Comparison of ENCODE assay signal across 16 cellular contexts in genomic region chr6:57198926-57199636, GRCh38. TPM values are rescaled to one million over a fixed set of nuclear protein-coding genes. Genes with fewer than 3 reads are reported as not detected.
A peak's percentile ranks its signal among the peaks of the same experiment; 100 is the strongest.
DNase-seq lines count a peak whose midpoint lies in the region; ATAC-seq and TF ChIP-seq lines count a peak whose summit lies in the region.
"Had no signal": no experiment of that assay in that cellular context is flagged by ENCODE, and none has a peak within 500 bp of the region (broad histone marks: within the 10 kb centered on the region; RNA-seq: fewer than 3 reads in every experiment).

No MANE protein-coding gene starts in this region.

- no peak overlapping the region for H4K8ac ChIP-seq in IMR-90 (ENCODE audit: low read depth in 2 of 2, low read length in 2 of 2)

- 0 out of 2 replicates have a peak overlapping the region, but pooled peaks have one; percentile 16 for H2BK120ac ChIP-seq in IMR-90 (ENCODE audit: low read depth, low read length)

- H3K27ac Mint-ChIP-seq in endodermal cell (peak overlapping the region; percentile 39), osteocyte (ENCODE audit: unreplicated experiment) (peak overlapping the region; percentile 79)
- no peak overlapping the region for H3K27ac Mint-ChIP-seq in CD8-positive, alpha-beta T cell
- H3K27ac Mint-ChIP-seq: activated naive CD8-positive, alpha-beta T cell had no signal

- H3K27me3 ChIP-seq in IMR-90 (ENCODE audit: control insufficient read depth, insufficient read depth, low read length) (no peaks in the 10 kb centered on the region), endodermal cell (ENCODE audit: control insufficient read depth, insufficient read depth, low read length, poor library complexity, severe bottlenecking) (no peaks in the 10 kb centered on the region)
- no peaks in the 10 kb centered on the region for H3K27me3 ChIP-seq in CD8-positive, alpha-beta T cell (ENCODE audit: insufficient read depth, low read length)
- H3K27me3 ChIP-seq: BLaER1, gastroesophageal sphincter had no signal

- H3K4me2 ChIP-seq in IMR-90 (ENCODE audit: low read depth, low read length), result no peak overlapping the region
- H3K4me2 ChIP-seq: BLaER1, PC-9 had no signal

- no peak overlapping the region for H2BK15ac ChIP-seq in IMR-90 (ENCODE audit: low read depth, low read length)

- H3K56ac ChIP-seq in IMR-90 (ENCODE audit: extremely low read depth, insufficient read depth, low read length), result no peak overlapping the region

- peak overlapping the region; percentile 4 for H2BK5ac ChIP-seq in IMR-90 (ENCODE audit: low read depth, low read length, poor library complexity, severe bottlenecking)

- ATAC-seq in IMR-90 (ENCODE audit: low read depth), result peak; percentile 70
- ATAC-seq in CD8-positive, alpha-beta T cell, result no peak
- ATAC-seq: activated CD4-positive, CD25-positive, alpha-beta regulatory T cell treated with anti-CD3 and anti-CD28 coated beads, Interleukin-2, amount 50 U/mL, for 24 hours; gastroesophageal sphincter had no signal

- intact Hi-C loops in IMR-90 (cut with micrococcal nuclease), result no loop called here
- intact Hi-C loops in CD8-positive, alpha-beta T cell (cut with DNase I, micrococcal nuclease), result no loop called here

- peak overlapping the region; percentile 87; the same call in 1 of the 2 replicates for H2AK5ac ChIP-seq in IMR-90 (ENCODE audit: low read depth, low read length)

- H3K4me3 Mint-ChIP-seq in endodermal cell (no peak overlapping the region), osteocyte (ENCODE audit: unreplicated experiment) (no peak overlapping the region)
- no peak overlapping the region for H3K4me3 Mint-ChIP-seq in CD8-positive, alpha-beta T cell
- H3K4me3 Mint-ChIP-seq: activated naive CD8-positive, alpha-beta T cell had no signal

- TF ChIP-seq RAD21 in IMR-90 (IDR thresholded peaks at IDR 0.05; ENCODE audit: low read length), result no peak

- dilution Hi-C loops in IMR-90 (cut with HindIII; ENCODE audit: low sequenced_read_pairs, unreplicated experiment), result no loop called here

- H3K9me1 ChIP-seq in IMR-90 (ENCODE audit: insufficient read depth, low read length), result peaks cover 13% of the 10 kb centered on the region

- peaks cover 15 to 53% of the 10 kb centered on the region in 2 experiments for H3K79me1 ChIP-seq in IMR-90 (ENCODE audit: low read depth in 1 of 2, low read length in 2 of 2)

- H3K4me3 ChIP-seq in IMR-90 (ENCODE audit: insufficient read depth, low read depth, low read length) (no peak overlapping the region), endodermal cell (ENCODE audit: low read length) (no peak overlapping the region)
- no peak overlapping the region for H3K4me3 ChIP-seq in CD8-positive, alpha-beta T cell (ENCODE audit: low read depth, low read length)
- H3K4me3 ChIP-seq: BLaER1, gastroesophageal sphincter, PC-9 had no signal

- H2BK20ac ChIP-seq in IMR-90 (ENCODE audit: low read depth, low read length), result 0 out of 2 replicates have a peak overlapping the region, but pooled peaks have one; percentile 36

- peaks cover 9% of the 10 kb centered on the region for H3K4me1 ChIP-seq in IMR-90 (ENCODE audit: control insufficient read depth, insufficient read depth, low read length)
- peaks cover 4% of the 10 kb centered on the region for H3K4me1 ChIP-seq in endodermal cell (ENCODE audit: control insufficient read depth, insufficient read depth, low read length)
- no peaks in the 10 kb centered on the region for H3K4me1 ChIP-seq in CD8-positive, alpha-beta T cell (ENCODE audit: insufficient read depth, low read length)
- H3K4me1 ChIP-seq: BLaER1 had no signal

- no peak overlapping the region for H3K23ac ChIP-seq in IMR-90 (ENCODE audit: low read depth, low read length)

- peak overlapping the region; percentile 16; the same call in 1 of the 2 replicates for H3K14ac ChIP-seq in IMR-90 (replicated peaks; ENCODE audit: low read depth, low read length)

- POLR2A ChIA-PET in IMR-90 (lab: Charles Lee; ENCODE audit: unreplicated experiment), result no interaction called here
- POLR2A ChIA-PET in CD8-positive, alpha-beta T cell (lab: Charles Lee), result no interaction called here

- H3K9me3 Mint-ChIP-seq in endodermal cell, result no peaks in the 10 kb centered on the region
- H3K9me3 Mint-ChIP-seq in osteocyte (ENCODE audit: unreplicated experiment), result no peaks in the 10 kb centered on the region
- H3K9me3 Mint-ChIP-seq in CD8-positive, alpha-beta T cell, result no peaks in the 10 kb centered on the region

- in situ Hi-C loops in IMR-90 (cut with MboI; ENCODE audit: low sequenced_read_pairs), result no loop called here

- peak overlapping the region; percentile 18 for H2AFZ ChIP-seq in IMR-90 (replicated peaks; ENCODE audit: low read length, poor library complexity)
- H2AFZ ChIP-seq: PC-9 had no signal

- DNase-seq in COR-L47 (lab: John Stamatoyannopoulos, UW) (peak; percentile 19), IMR-90 (peak; percentile 47), endodermal cell (peak; percentile 85), osteocyte (ENCODE audit: extremely low spot score, unreplicated experiment) (no peak), ecto neural progenitor cell (ENCODE audit: low spot score) (no peak)
- DNase-seq in CD8-positive, alpha-beta T cell, result no peak
- DNase-seq in activated T-cell treated with anti-CD3 and anti-CD28 coated beads, Interleukin-2, amount 50 U/mL, for 48 hours, result no peak
- DNase-seq in activated CD4-positive, CD25-positive, alpha-beta regulatory T cell (lab: John Stamatoyannopoulos, UW), result no peak
- DNase-seq: NCI-H1048; NCI-H226; PC-9; stimulated activated CD4-positive, alpha-beta T cell treated with anti-CD3 and anti-CD28 coated beads, Interleukin-12 subunit alpha, Interleukin-12 subunit beta, amount 100 ng/mL, for 4 hours had no signal

- H2AK9ac ChIP-seq in IMR-90 (replicated peaks; ENCODE audit: low read depth, low read length, poor library complexity), result peak overlapping the region; percentile 66

- H3K9me3 ChIP-seq in IMR-90 (ENCODE audit: control insufficient read depth, insufficient read depth, low read length) (no peaks in the 10 kb centered on the region), endodermal cell (ENCODE audit: control insufficient read depth, low read length) (no peaks in the 10 kb centered on the region)
- no peaks in the 10 kb centered on the region for H3K9me3 ChIP-seq in CD8-positive, alpha-beta T cell (ENCODE audit: low read length)
- H3K9me3 ChIP-seq: BLaER1, gastroesophageal sphincter had no signal

- H3K27me3 Mint-ChIP-seq in endodermal cell (ENCODE audit: insufficient read depth), result no peaks in the 10 kb centered on the region
- H3K27me3 Mint-ChIP-seq in osteocyte (ENCODE audit: unreplicated experiment), result no peaks in the 10 kb centered on the region
- H3K27me3 Mint-ChIP-seq in CD8-positive, alpha-beta T cell (ENCODE audit: low read depth), result no peaks in the 10 kb centered on the region
- H3K27me3 Mint-ChIP-seq: activated naive CD8-positive, alpha-beta T cell had no signal

- peaks cover 4% of the 10 kb centered on the region for H3K36me3 ChIP-seq in IMR-90 (ENCODE audit: control insufficient read depth, insufficient read depth, low read length)
- H3K36me3 ChIP-seq in endodermal cell (ENCODE audit: control insufficient read depth, insufficient read depth, low read length), result peaks cover 7% of the 10 kb centered on the region
- H3K36me3 ChIP-seq in CD8-positive, alpha-beta T cell (ENCODE audit: insufficient read depth, low read length), result no peaks in the 10 kb centered on the region
- H3K36me3 ChIP-seq: BLaER1, gastroesophageal sphincter had no signal

- no peak overlapping the region; the same call in 1 of the 2 replicates for H4K5ac ChIP-seq in IMR-90 (ENCODE audit: low read depth, low read length)

- TF ChIP-seq POLR2A in IMR-90 (IDR thresholded peaks at IDR 0.05; ENCODE audit: low read depth, low read length), result no peak

- no TSS peak for BruUV-seq in IMR-90 (replicated peaks; lab: Mats Ljungman, UMichigan)

- H3K4me1 Mint-ChIP-seq in endodermal cell (peaks cover 21% of the 10 kb centered on the region), osteocyte (ENCODE audit: unreplicated experiment) (peaks cover 20% of the 10 kb centered on the region)
- no peaks in the 10 kb centered on the region for H3K4me1 Mint-ChIP-seq in CD8-positive, alpha-beta T cell (ENCODE audit: low read depth)

- peak overlapping the region; percentile 6; the same call in 1 of the 2 replicates for H3K4ac ChIP-seq in IMR-90 (ENCODE audit: low read depth, low read length)

- H3K9ac ChIP-seq in IMR-90 (ENCODE audit: low read depth, low read length) (no peak overlapping the region), endodermal cell (ENCODE audit: extremely low read depth, low read length, poor library complexity, severe bottlenecking) (no peak overlapping the region)
- H3K9ac ChIP-seq: BLaER1 had no signal

- H3K36me3 Mint-ChIP-seq in endodermal cell (ENCODE audit: low read depth) (peaks cover 16% of the 10 kb centered on the region), osteocyte (ENCODE audit: unreplicated experiment) (peaks cover 16% of the 10 kb centered on the region)
- H3K36me3 Mint-ChIP-seq in CD8-positive, alpha-beta T cell, result no peaks in the 10 kb centered on the region

- peaks cover 20% of the 10 kb centered on the region for H4K20me1 ChIP-seq in IMR-90 (ENCODE audit: insufficient read depth, low read length)
- H4K20me1 ChIP-seq: BLaER1 had no signal

- H3K27ac ChIP-seq in IMR-90 (ENCODE audit: insufficient read depth, low read length), result peak overlapping the region; percentile 27; the same call in 1 of the 2 replicates
- no peak overlapping the region for H3K27ac ChIP-seq in endodermal cell (ENCODE audit: low read depth, low read length)
- no peak overlapping the region for H3K27ac ChIP-seq in CD8-positive, alpha-beta T cell (ENCODE audit: low read depth, low read length)
- H3K27ac ChIP-seq: BLaER1, PC-9 had no signal

- TF ChIP-seq CTCF in IMR-90 (conservative IDR thresholded peaks at IDR 0.05; ENCODE audit: low read depth, low read length), result no peak
- no peak for TF ChIP-seq CTCF in endodermal cell (conservative IDR thresholded peaks at IDR 0.05)
- no peak for TF ChIP-seq CTCF in osteocyte (IDR thresholded peaks at IDR 0.05)
- TF ChIP-seq CTCF in CD8-positive, alpha-beta T cell (IDR thresholded peaks at IDR 0.05), result no peak

- WGBS in IMR-90 (ENCODE audit: extremely low coverage in 2 of 2, insufficient read length in 1 of 2), 2 experiments, result 90% methylated on average over 2 of the region's 6 CpGs; no CpG with 5 or more reads in 1 of the 2 experiments
- WGBS in endodermal cell (ENCODE audit: insufficient coverage in 1 of 2, insufficient read length in 1 of 2), 2 experiments, result 80 to 100% methylated on average over 1 to 6 of the region's 6 CpGs

- CTCF ChIA-PET in IMR-90 (lab: Yijun Ruan, JAX), result interaction anchor here (0.7 to 0.9 kb wide), 3 partner anchors 8 to 13 kb away, joined by 3 to 8 read pairs (median 6); no protein-coding TSS in a partner anchor
- CTCF ChIA-PET in CD8-positive, alpha-beta T cell (lab: Charles Lee), result no interaction called here

- peak overlapping the region; percentile 16; the same call in 1 of the 2 replicates for H3K18ac ChIP-seq in IMR-90 (ENCODE audit: low read depth, low read length)

- no peak overlapping the region for H4K91ac ChIP-seq in IMR-90 (ENCODE audit: insufficient read depth, low read depth, low read length)

RNA-seq across cellular contexts. Expression of gene RAB23, which starts 23.0 kb away (rescaled TPM):
- total RNA-seq in IMR-90 (2012; rRNA removed) (13.3 and 28.9 TPM in 2 replicates), endodermal cell (10 to 100 TPM; 21.0 to 29.8 TPM), osteocyte (33.8 and 35.2 TPM in 2 replicates)
- polyA plus RNA-seq in IMR-90 (2012; rRNA removed), result 7.8 and 10.8 TPM in 2 replicates
- 1.8 and 2.0 TPM in 2 replicates for polyA plus RNA-seq in IMR-90 (2012; cell fraction: cytosol; rRNA removed)
- polyA plus RNA-seq in IMR-90 (2012; cell fraction: nucleus; rRNA removed; ENCODE audit: low replicate concordance), result 0.72 and 6.9 TPM in 2 replicates
- 22.2 TPM for polyA plus RNA-seq in endodermal cell (2013, experiment 1 of 2)
- polyA plus RNA-seq in endodermal cell (2013, experiment 2 of 2), result 21.1 TPM
- total RNA-seq in CD8-positive, alpha-beta T cell, result under 1 TPM; 0.08 TPM

RNA-seq across cellular contexts. Expression of gene BAG2, which starts 27.0 kb away (rescaled TPM):
- total RNA-seq in IMR-90 (2012; rRNA removed) (10.0 and 19.2 TPM in 2 replicates), endodermal cell (1 to 10 TPM; 2.5 to 2.9 TPM), osteocyte (8.8 and 9.1 TPM in 2 replicates)
- 6.7 and 8.1 TPM in 2 replicates for polyA plus RNA-seq in IMR-90 (2012; rRNA removed)
- 2.7 and 3.0 TPM in 2 replicates for polyA plus RNA-seq in IMR-90 (2012; cell fraction: cytosol; rRNA removed)
- 1.2 and 4.9 TPM in 2 replicates for polyA plus RNA-seq in IMR-90 (2012; cell fraction: nucleus; rRNA removed; ENCODE audit: low replicate concordance)
- polyA plus RNA-seq in endodermal cell (2013, experiment 1 of 2), result 2.8 TPM
- polyA plus RNA-seq in endodermal cell (2013, experiment 2 of 2), result 2.6 TPM
- total RNA-seq in CD8-positive, alpha-beta T cell, result 1 to 10 TPM; 4.6 to 5.0 TPM

Comparison
In these comparisons a context has a peak if more than half of its experiments do, and no peak if none do; other contexts are left out.
1. DNase-seq: peak in COR-L47 (single experiment), IMR-90 (single experiment) and endodermal cell (single experiment); none in osteocyte (single experiment), CD8-positive, alpha-beta T cell (0 of 7), activated T-cell treated with anti-CD3 and anti-CD28 coated beads, Interleukin-2, amount 50 U/mL, for 48 hours (0 of 2), ecto neural progenitor cell (single experiment) and activated CD4-positive, CD25-positive, alpha-beta regulatory T cell (0 of 4).
2. RNA of gene RAB23, which starts 23.0 kb away (total RNA-seq): 33.8 to 35.2 TPM in osteocyte, 21.0 to 29.8 TPM in endodermal cell and 13.3 to 28.9 TPM in IMR-90; 0.08 TPM in CD8-positive, alpha-beta T cell; every median in the first group is over 10 times any median in the second.